ENCODE assay signal across 1 cellular context in the genomic region with DNA sequence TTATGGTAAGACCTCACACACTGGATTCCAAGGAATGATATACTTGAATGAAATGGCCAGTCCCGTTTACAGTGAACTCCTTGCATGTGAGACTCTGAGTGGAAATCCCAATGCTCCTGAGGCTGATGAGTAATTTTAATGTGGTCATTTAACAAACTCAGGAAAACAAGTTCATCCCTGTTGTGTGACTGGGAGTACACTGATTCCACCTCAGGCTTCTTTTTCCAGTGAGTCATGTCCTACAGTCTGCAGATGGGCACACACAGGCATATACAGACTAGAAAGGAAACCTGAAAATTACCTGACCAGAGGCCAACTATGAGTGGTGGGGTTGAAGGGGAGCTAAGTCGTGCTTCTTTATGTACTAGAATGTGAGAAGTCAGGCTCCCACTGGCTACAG.
TF ChIP-seq lines count a peak whose summit lies in the region.

No MANE protein-coding gene starts in this region.

TF ChIP-seq in WTC11, 78 proteins besides CTCF, POLR2A, EP300 and RAD21 (continued from another document):
- TF ChIP-seq, protein P1, sequence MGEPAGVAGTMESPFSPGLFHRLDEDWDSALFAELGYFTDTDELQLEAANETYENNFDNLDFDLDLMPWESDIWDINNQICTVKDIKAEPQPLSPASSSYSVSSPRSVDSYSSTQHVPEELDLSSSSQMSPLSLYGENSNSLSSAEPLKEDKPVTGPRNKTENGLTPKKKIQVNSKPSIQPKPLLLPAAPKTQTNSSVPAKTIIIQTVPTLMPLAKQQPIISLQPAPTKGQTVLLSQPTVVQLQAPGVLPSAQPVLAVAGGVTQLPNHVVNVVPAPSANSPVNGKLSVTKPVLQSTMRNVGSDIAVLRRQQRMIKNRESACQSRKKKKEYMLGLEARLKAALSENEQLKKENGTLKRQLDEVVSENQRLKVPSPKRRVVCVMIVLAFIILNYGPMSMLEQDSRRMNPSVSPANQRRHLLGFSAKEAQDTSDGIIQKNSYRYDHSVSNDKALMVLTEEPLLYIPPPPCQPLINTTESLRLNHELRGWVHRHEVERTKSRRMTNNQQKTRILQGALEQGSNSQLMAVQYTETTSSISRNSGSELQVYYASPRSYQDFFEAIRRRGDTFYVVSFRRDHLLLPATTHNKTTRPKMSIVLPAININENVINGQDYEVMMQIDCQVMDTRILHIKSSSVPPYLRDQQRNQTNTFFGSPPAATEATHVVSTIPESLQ (CRISPR knock-in tag; IDR thresholded peaks at IDR 0.05), result no peak
- TF ChIP-seq ZNF396 (CRISPR knock-in tag; IDR thresholded peaks at IDR 0.05; ENCODE audit: borderline replicate concordance) (no peak), JAZF1 (CRISPR knock-in tag; IDR thresholded peaks at IDR 0.05) (no peak), TP53 (CRISPR knock-in tag; IDR thresholded peaks at IDR 0.05) (no peak), ZNF317 (CRISPR knock-in tag; IDR thresholded peaks at IDR 0.05; ENCODE audit: borderline replicate concordance, low read depth) (no peak), EMX1 (CRISPR knock-in tag; IDR thresholded peaks at IDR 0.05) (no peak), RORB (CRISPR knock-in tag; IDR thresholded peaks at IDR 0.05) (no peak), CREM (CRISPR knock-in tag; IDR thresholded peaks at IDR 0.05) (no peak), GTF2I (CRISPR knock-in tag; conservative IDR thresholded peaks at IDR 0.05) (no peak), NFYB (CRISPR knock-in tag; conservative IDR thresholded peaks at IDR 0.05; ENCODE audit: low read depth) (no peak), ETV6 (CRISPR knock-in tag; IDR thresholded peaks at IDR 0.05) (no peak)
- TF ChIP-seq, protein P2, sequence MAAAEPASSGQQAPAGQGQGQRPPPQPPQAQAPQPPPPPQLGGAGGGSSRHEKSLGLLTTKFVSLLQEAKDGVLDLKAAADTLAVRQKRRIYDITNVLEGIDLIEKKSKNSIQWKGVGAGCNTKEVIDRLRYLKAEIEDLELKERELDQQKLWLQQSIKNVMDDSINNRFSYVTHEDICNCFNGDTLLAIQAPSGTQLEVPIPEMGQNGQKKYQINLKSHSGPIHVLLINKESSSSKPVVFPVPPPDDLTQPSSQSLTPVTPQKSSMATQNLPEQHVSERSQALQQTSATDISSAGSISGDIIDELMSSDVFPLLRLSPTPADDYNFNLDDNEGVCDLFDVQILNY (CRISPR knock-in tag; IDR thresholded peaks at IDR 0.05), result no peak
- TF ChIP-seq, protein P3, sequence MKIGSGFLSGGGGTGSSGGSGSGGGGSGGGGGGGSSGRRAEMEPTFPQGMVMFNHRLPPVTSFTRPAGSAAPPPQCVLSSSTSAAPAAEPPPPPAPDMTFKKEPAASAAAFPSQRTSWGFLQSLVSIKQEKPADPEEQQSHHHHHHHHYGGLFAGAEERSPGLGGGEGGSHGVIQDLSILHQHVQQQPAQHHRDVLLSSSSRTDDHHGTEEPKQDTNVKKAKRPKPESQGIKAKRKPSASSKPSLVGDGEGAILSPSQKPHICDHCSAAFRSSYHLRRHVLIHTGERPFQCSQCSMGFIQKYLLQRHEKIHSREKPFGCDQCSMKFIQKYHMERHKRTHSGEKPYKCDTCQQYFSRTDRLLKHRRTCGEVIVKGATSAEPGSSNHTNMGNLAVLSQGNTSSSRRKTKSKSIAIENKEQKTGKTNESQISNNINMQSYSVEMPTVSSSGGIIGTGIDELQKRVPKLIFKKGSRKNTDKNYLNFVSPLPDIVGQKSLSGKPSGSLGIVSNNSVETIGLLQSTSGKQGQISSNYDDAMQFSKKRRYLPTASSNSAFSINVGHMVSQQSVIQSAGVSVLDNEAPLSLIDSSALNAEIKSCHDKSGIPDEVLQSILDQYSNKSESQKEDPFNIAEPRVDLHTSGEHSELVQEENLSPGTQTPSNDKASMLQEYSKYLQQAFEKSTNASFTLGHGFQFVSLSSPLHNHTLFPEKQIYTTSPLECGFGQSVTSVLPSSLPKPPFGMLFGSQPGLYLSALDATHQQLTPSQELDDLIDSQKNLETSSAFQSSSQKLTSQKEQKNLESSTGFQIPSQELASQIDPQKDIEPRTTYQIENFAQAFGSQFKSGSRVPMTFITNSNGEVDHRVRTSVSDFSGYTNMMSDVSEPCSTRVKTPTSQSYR (CRISPR knock-in tag; IDR thresholded peaks at IDR 0.05), result no peak
- TF ChIP-seq, protein P4, sequence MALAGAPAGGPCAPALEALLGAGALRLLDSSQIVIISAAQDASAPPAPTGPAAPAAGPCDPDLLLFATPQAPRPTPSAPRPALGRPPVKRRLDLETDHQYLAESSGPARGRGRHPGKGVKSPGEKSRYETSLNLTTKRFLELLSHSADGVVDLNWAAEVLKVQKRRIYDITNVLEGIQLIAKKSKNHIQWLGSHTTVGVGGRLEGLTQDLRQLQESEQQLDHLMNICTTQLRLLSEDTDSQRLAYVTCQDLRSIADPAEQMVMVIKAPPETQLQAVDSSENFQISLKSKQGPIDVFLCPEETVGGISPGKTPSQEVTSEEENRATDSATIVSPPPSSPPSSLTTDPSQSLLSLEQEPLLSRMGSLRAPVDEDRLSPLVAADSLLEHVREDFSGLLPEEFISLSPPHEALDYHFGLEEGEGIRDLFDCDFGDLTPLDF (CRISPR knock-in tag; IDR thresholded peaks at IDR 0.05), result no peak
- TF ChIP-seq, protein P5, sequence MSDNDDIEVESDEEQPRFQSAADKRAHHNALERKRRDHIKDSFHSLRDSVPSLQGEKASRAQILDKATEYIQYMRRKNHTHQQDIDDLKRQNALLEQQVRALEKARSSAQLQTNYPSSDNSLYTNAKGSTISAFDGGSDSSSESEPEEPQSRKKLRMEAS (CRISPR knock-in tag; IDR thresholded peaks at IDR 0.05), result no peak
- TF ChIP-seq, protein P6, sequence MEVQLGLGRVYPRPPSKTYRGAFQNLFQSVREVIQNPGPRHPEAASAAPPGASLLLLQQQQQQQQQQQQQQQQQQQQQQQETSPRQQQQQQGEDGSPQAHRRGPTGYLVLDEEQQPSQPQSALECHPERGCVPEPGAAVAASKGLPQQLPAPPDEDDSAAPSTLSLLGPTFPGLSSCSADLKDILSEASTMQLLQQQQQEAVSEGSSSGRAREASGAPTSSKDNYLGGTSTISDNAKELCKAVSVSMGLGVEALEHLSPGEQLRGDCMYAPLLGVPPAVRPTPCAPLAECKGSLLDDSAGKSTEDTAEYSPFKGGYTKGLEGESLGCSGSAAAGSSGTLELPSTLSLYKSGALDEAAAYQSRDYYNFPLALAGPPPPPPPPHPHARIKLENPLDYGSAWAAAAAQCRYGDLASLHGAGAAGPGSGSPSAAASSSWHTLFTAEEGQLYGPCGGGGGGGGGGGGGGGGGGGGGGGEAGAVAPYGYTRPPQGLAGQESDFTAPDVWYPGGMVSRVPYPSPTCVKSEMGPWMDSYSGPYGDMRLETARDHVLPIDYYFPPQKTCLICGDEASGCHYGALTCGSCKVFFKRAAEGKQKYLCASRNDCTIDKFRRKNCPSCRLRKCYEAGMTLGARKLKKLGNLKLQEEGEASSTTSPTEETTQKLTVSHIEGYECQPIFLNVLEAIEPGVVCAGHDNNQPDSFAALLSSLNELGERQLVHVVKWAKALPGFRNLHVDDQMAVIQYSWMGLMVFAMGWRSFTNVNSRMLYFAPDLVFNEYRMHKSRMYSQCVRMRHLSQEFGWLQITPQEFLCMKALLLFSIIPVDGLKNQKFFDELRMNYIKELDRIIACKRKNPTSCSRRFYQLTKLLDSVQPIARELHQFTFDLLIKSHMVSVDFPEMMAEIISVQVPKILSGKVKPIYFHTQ (CRISPR knock-in tag; IDR thresholded peaks at IDR 0.05), result no peak
- TF ChIP-seq, protein P7, sequence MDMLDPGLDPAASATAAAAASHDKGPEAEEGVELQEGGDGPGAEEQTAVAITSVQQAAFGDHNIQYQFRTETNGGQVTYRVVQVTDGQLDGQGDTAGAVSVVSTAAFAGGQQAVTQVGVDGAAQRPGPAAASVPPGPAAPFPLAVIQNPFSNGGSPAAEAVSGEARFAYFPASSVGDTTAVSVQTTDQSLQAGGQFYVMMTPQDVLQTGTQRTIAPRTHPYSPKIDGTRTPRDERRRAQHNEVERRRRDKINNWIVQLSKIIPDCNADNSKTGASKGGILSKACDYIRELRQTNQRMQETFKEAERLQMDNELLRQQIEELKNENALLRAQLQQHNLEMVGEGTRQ (CRISPR knock-in tag; IDR thresholded peaks at IDR 0.05), result no peak
